In genomic region chr11:124329787-124330478, GRCh38 we compare ENCODE assay signal across 10 cellular contexts. TPM values are rescaled to one million over a fixed set of nuclear protein-coding genes. Genes with fewer than 3 reads are reported as not detected.
DNase-seq lines count a peak whose midpoint lies in the region; ATAC-seq and TF ChIP-seq lines count a peak whose summit lies in the region.
"Had no signal": no experiment of that assay in that cellular context is flagged by ENCODE, and none has a peak within 500 bp of the region (broad histone marks: within the 10 kb centered on the region; RNA-seq: fewer than 3 reads in every experiment).

No MANE protein-coding gene starts in this region.

- H3K4me3 Mint-ChIP-seq in CD14-positive monocyte (no peak overlapping the region), endothelial cell (ENCODE audit: unreplicated experiment) (no peak overlapping the region)
- H3K4me3 Mint-ChIP-seq: activated naive CD8-positive, alpha-beta T cell had no signal

- no peaks in the 10 kb centered on the region for H3K9me2 ChIP-seq in PC-9 (ENCODE audit: insufficient read depth)

- POLR2A ChIA-PET in PC-9 (lab: Charles Lee; ENCODE audit: unreplicated experiment) = no interaction called here

- H3K4me2 ChIP-seq in PC-9 = no peak overlapping the region

- H2AFZ ChIP-seq in PC-9 = no peak overlapping the region

- CTCF ChIA-PET in PC-9 (lab: Charles Lee) = no interaction called here

- no peaks in the 10 kb centered on the region for H3K9me3 ChIP-seq in PC-9 (ENCODE audit: insufficient read depth, low read depth)

- H3K27me3 ChIP-seq in PC-9 (ENCODE audit: insufficient read depth, low read depth) = no peaks in the 10 kb centered on the region

- no peaks in the 10 kb centered on the region for H4K20me1 ChIP-seq in PC-9 (ENCODE audit: insufficient read depth)

- intact Hi-C loops in CD14-positive monocyte (cut with micrococcal nuclease) (no loop called here), PC-9 (cut with micrococcal nuclease; ENCODE audit: unreplicated experiment) (no loop called here)

- no peaks in the 10 kb centered on the region for H3K36me3 Mint-ChIP-seq in CD14-positive monocyte
- no peaks in the 10 kb centered on the region for H3K36me3 Mint-ChIP-seq in endothelial cell (ENCODE audit: low read depth, unreplicated experiment)
- H3K36me3 Mint-ChIP-seq: activated naive CD8-positive, alpha-beta T cell had no signal

- H3K4me1 Mint-ChIP-seq in CD14-positive monocyte (peaks cover 27% of the 10 kb centered on the region), endothelial cell (ENCODE audit: unreplicated experiment) (peaks cover 5% of the 10 kb centered on the region)

- BruUV-seq in PC-9 (replicated peaks; lab: Mats Ljungman, UMichigan) = no TSS peak

- ATAC-seq in GM21529 (IDR thresholded peaks at IDR 0.05; ENCODE audit: unreplicated experiment) (peak; percentile 99), HG03575 (IDR thresholded peaks at IDR 0.05; ENCODE audit: extremely low read depth, insufficient number of reproducible peaks, low FRiP score, unreplicated experiment) (peak; percentile 72)

- H3K27me3 Mint-ChIP-seq in CD14-positive monocyte (ENCODE audit: low read depth in 3 of 3) (peaks cover 2 to 3% (median 2%) of the 10 kb centered on the region in 3 donors), endothelial cell (ENCODE audit: unreplicated experiment) (no peaks in the 10 kb centered on the region)

- H3K4me3 ChIP-seq in cardiac fibroblast (replicated peaks in 1 of 2; ENCODE audit: low read depth in 2 of 2, low read length in 2 of 2) (no peak overlapping the region), PC-9 (no peak overlapping the region)

- TF ChIP-seq CTCF in cardiac fibroblast (IDR thresholded peaks at IDR 0.05; ENCODE audit: low read depth, low read length) (no peak), CD14-positive monocyte (IDR thresholded peaks at IDR 0.05) (no peak), endothelial cell (IDR thresholded peaks at IDR 0.05; ENCODE audit: unreplicated experiment) (no peak), PC-9 (conservative IDR thresholded peaks at IDR 0.05) (no peak)

- H3K79me2 ChIP-seq in PC-9 (ENCODE audit: low read depth) = no peaks in the 10 kb centered on the region

- H3F3A ChIP-seq in PC-9 (ENCODE audit: insufficient read depth, low read depth) = no peaks in the 10 kb centered on the region

- H3K27ac ChIP-seq in PC-9 = no peak overlapping the region

- peak; percentile 59 for DNase-seq in ELR (ENCODE audit: low read depth)
- DNase-seq in cardiac fibroblast (ENCODE audit: low read depth in 2 of 2) = peak; percentile 5 to 66
- DNase-seq in CD14-positive monocyte (ENCODE audit: low spot score) = no peak
- no peak for DNase-seq in NCI-H1436 (lab: John Stamatoyannopoulos, UW)
- DNase-seq in endothelial cell (ENCODE audit: low spot score) = no peak
- no peak for DNase-seq in PC-9

- no peaks in the 10 kb centered on the region for H3K9me3 Mint-ChIP-seq in CD14-positive monocyte
- no peaks in the 10 kb centered on the region for H3K9me3 Mint-ChIP-seq in endothelial cell (ENCODE audit: unreplicated experiment)

- H3K4me1 ChIP-seq in PC-9 (replicated peaks; ENCODE audit: insufficient read depth) = no peaks in the 10 kb centered on the region

- no peaks in the 10 kb centered on the region for H3K36me3 ChIP-seq in PC-9 (ENCODE audit: low read depth)

- peak overlapping the region in 1 of 7 donors; percentile 59 for H3K27ac Mint-ChIP-seq in CD14-positive monocyte
- no peak overlapping the region for H3K27ac Mint-ChIP-seq in endothelial cell (ENCODE audit: unreplicated experiment)
- H3K27ac Mint-ChIP-seq: activated naive CD8-positive, alpha-beta T cell had no signal

RNA-seq across cellular contexts. Expression of gene OR8D2, which starts 9.9 kb away (rescaled TPM):
- not detected for polyA plus RNA-seq in CD14-positive monocyte
- total RNA-seq in endothelial cell (ENCODE audit: unreplicated experiment) (not detected), PC-9 (2021) (not detected in 2 replicates)
- total RNA-seq: mononuclear cell had no signal

RNA-seq across cellular contexts. Expression of gene OR8D1, which starts 16.2 kb away (rescaled TPM):
- polyA plus RNA-seq in CD14-positive monocyte = not detected
- total RNA-seq in endothelial cell (ENCODE audit: unreplicated experiment) (not detected), PC-9 (2021) (not detected in 2 replicates)

RNA-seq across cellular contexts. Expression of gene OR8B2, which starts 54.4 kb away (rescaled TPM):
- polyA plus RNA-seq in CD14-positive monocyte = not detected
- total RNA-seq in endothelial cell (ENCODE audit: unreplicated experiment) (not detected), PC-9 (2021) (not detected in 2 replicates)
- total RNA-seq: mononuclear cell had no signal

Comparison
In these comparisons a context has a peak if more than half of its experiments do, and no peak if none do; other contexts are left out.
1. DNase-seq: peak in ELR (single experiment) and cardiac fibroblast (2 of 2); none in CD14-positive monocyte (single experiment), NCI-H1436 (single experiment), endothelial cell (single experiment) and PC-9 (0 of 2).